Comparison of ENCODE assay signal across 2 cellular contexts in the genomic region with DNA sequence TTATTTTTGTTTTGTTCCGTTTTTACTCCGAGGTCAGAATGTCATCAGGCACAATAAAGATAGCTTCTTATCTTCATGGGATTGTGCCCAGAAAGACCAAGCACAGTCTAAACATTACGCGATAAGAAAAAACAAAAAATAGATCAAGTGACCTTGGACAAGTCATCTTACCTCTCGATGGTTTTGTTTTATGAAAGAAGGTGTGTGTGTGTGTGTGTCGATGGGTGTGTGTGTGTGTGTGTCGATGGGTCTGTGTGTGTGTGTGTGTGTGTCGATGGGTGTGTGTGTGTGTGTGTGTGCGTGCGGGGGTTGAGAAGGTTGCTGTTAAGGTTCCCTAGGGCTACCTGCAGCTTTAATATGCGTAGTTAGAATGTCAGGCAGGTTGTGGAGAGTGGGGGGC.
TF ChIP-seq lines count a peak whose summit lies in the region.

No MANE protein-coding gene starts in this region.

TF ChIP-seq in A549, 52 proteins besides CTCF, POLR2A, EP300 and RAD21 (continued from another document):
- no peak for TF ChIP-seq ELK1 (IDR thresholded peaks at IDR 0.05; ENCODE audit: low read depth, low read length)
- TF ChIP-seq HDAC2 (IDR thresholded peaks at IDR 0.05): no peak
- no peak for TF ChIP-seq NPAS2 (CRISPR knock-in tag; IDR thresholded peaks at IDR 0.05; ENCODE audit: borderline replicate concordance)
- no peak for TF ChIP-seq ATOH8 (CRISPR knock-in tag; IDR thresholded peaks at IDR 0.05; ENCODE audit: low read depth)

TF ChIP-seq in GM23338, 12 proteins besides CTCF, POLR2A, EP300 and RAD21 (continued from another document):
- TF ChIP-seq POLR2AphosphoS5 (IDR thresholded peaks at IDR 0.05; ENCODE audit: low read depth) (no peak), ZNF114 (CRISPR knock-in tag; IDR thresholded peaks at IDR 0.05) (no peak), ETS1 (IDR thresholded peaks at IDR 0.05) (no peak), JUNB (IDR thresholded peaks at IDR 0.05; ENCODE audit: unreplicated experiment) (no peak)
- TF ChIP-seq, protein P1, sequence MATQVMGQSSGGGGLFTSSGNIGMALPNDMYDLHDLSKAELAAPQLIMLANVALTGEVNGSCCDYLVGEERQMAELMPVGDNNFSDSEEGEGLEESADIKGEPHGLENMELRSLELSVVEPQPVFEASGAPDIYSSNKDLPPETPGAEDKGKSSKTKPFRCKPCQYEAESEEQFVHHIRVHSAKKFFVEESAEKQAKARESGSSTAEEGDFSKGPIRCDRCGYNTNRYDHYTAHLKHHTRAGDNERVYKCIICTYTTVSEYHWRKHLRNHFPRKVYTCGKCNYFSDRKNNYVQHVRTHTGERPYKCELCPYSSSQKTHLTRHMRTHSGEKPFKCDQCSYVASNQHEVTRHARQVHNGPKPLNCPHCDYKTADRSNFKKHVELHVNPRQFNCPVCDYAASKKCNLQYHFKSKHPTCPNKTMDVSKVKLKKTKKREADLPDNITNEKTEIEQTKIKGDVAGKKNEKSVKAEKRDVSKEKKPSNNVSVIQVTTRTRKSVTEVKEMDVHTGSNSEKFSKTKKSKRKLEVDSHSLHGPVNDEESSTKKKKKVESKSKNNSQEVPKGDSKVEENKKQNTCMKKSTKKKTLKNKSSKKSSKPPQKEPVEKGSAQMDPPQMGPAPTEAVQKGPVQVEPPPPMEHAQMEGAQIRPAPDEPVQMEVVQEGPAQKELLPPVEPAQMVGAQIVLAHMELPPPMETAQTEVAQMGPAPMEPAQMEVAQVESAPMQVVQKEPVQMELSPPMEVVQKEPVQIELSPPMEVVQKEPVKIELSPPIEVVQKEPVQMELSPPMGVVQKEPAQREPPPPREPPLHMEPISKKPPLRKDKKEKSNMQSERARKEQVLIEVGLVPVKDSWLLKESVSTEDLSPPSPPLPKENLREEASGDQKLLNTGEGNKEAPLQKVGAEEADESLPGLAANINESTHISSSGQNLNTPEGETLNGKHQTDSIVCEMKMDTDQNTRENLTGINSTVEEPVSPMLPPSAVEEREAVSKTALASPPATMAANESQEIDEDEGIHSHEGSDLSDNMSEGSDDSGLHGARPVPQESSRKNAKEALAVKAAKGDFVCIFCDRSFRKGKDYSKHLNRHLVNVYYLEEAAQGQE (IDR thresholded peaks at IDR 0.05; ENCODE audit: unreplicated experiment): no peak
- TF ChIP-seq, protein P2, sequence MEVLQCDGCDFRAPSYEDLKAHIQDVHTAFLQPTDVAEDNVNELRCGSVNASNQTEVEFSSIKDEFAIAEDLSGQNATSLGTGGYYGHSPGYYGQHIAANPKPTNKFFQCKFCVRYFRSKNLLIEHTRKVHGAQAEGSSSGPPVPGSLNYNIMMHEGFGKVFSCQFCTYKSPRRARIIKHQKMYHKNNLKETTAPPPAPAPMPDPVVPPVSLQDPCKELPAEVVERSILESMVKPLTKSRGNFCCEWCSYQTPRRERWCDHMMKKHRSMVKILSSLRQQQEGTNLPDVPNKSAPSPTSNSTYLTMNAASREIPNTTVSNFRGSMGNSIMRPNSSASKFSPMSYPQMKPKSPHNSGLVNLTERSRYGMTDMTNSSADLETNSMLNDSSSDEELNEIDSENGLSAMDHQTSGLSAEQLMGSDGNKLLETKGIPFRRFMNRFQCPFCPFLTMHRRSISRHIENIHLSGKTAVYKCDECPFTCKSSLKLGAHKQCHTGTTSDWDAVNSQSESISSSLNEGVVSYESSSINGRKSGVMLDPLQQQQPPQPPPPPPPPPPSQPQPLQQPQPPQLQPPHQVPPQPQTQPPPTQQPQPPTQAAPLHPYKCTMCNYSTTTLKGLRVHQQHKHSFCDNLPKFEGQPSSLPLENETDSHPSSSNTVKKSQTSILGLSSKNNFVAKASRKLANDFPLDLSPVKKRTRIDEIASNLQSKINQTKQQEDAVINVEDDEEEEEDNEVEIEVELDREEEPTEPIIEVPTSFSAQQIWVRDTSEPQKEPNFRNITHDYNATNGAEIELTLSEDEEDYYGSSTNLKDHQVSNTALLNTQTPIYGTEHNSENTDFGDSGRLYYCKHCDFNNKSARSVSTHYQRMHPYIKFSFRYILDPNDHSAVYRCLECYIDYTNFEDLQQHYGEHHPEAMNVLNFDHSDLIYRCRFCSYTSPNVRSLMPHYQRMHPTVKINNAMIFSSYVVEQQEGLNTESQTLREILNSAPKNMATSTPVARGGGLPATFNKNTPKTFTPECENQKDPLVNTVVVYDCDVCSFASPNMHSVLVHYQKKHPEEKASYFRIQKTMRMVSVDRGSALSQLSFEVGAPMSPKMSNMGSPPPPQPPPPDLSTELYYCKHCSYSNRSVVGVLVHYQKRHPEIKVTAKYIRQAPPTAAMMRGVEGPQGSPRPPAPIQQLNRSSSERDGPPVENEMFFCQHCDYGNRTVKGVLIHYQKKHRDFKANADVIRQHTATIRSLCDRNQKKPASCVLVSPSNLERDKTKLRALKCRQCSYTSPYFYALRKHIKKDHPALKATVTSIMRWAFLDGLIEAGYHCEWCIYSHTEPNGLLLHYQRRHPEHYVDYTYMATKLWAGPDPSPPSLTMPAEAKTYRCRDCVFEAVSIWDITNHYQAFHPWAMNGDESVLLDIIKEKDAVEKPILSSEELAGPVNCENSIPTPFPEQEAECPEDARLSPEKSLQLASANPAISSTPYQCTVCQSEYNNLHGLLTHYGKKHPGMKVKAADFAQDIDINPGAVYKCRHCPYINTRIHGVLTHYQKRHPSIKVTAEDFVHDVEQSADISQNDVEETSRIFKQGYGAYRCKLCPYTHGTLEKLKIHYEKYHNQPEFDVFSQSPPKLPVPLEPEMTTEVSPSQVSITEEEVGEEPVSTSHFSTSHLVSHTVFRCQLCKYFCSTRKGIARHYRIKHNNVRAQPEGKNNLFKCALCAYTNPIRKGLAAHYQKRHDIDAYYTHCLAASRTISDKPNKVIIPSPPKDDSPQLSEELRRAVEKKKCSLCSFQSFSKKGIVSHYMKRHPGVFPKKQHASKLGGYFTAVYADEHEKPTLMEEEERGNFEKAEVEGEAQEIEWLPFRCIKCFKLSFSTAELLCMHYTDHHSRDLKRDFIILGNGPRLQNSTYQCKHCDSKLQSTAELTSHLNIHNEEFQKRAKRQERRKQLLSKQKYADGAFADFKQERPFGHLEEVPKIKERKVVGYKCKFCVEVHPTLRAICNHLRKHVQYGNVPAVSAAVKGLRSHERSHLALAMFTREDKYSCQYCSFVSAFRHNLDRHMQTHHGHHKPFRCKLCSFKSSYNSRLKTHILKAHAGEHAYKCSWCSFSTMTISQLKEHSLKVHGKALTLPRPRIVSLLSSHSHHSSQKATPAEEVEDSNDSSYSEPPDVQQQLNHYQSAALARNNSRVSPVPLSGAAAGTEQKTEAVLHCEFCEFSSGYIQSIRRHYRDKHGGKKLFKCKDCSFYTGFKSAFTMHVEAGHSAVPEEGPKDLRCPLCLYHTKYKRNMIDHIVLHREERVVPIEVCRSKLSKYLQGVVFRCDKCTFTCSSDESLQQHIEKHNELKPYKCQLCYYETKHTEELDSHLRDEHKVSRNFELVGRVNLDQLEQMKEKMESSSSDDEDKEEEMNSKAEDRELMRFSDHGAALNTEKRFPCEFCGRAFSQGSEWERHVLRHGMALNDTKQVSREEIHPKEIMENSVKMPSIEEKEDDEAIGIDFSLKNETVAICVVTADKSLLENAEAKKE (CRISPR knock-in tag; IDR thresholded peaks at IDR 0.05): no peak
TF ChIP-seq in GM23338: peak in this region for 0.
